13 cellular contexts compared by ENCODE assay signal in genomic region chr19:30236587-30236986, GRCh38.
DNase-seq lines count a peak whose midpoint lies in the region; TF ChIP-seq lines count a peak whose summit lies in the region.
"Had no signal": no experiment of that assay in that cellular context is flagged by ENCODE, and none has a peak within 500 bp of the region (broad histone marks: within the 10 kb centered on the region; RNA-seq: fewer than 3 reads in every experiment).

No MANE protein-coding gene starts in this region.

- peak overlapping the region; percentile 52 for H3K4me3 Mint-ChIP-seq in neural progenitor cell
- no peak overlapping the region for H3K4me3 Mint-ChIP-seq in HFFc6
- H3K4me3 Mint-ChIP-seq: CD4-positive, CD25-positive, alpha-beta regulatory T cell had no signal

- H3K79me2 ChIP-seq in neural progenitor cell (ENCODE audit: low read depth): no peaks in the 10 kb centered on the region

- no peak overlapping the region for H3K9ac ChIP-seq in neural progenitor cell
- H3K9ac ChIP-seq: BLaER1 treated with 17β-estradiol and CSF1 and Interleukin-3, amounts not matched to agents 10 nM and 100 nM; KMS-11 had no signal

- H3K27ac Mint-ChIP-seq in neural progenitor cell: no peak overlapping the region
- no peak overlapping the region for H3K27ac Mint-ChIP-seq in HFFc6
- H3K27ac Mint-ChIP-seq: CD4-positive, CD25-positive, alpha-beta regulatory T cell had no signal

- H3K36me3 Mint-ChIP-seq in neural progenitor cell: no peaks in the 10 kb centered on the region
- no peaks in the 10 kb centered on the region for H3K36me3 Mint-ChIP-seq in HFFc6 (ENCODE audit: low read depth)
- H3K36me3 Mint-ChIP-seq: CD4-positive, CD25-positive, alpha-beta regulatory T cell had no signal

- H3K4me1 Mint-ChIP-seq in neural progenitor cell (peaks cover 56% of the 10 kb centered on the region), HFFc6 (ENCODE audit: low read depth) (no peaks in the 10 kb centered on the region)
- H3K4me1 Mint-ChIP-seq: CD4-positive, CD25-positive, alpha-beta regulatory T cell had no signal

- H3F3A ChIP-seq in neural progenitor cell (ENCODE audit: low read depth): no peaks in the 10 kb centered on the region

- peak overlapping the region; percentile 14 for H3K4me2 ChIP-seq in neural progenitor cell
- H3K4me2 ChIP-seq: A549; BLaER1 treated with 17β-estradiol and CSF1 and Interleukin-3, amounts not matched to agents 10 nM and 100 nM; KMS-11 had no signal

- no peak for TF ChIP-seq CTCF in AG10803 (conservative IDR thresholded peaks at IDR 0.05; ENCODE audit: low read length)
- TF ChIP-seq CTCF in neural progenitor cell (IDR thresholded peaks at IDR 0.05): no peak
- no peak for TF ChIP-seq CTCF in HFFc6 (IDR thresholded peaks at IDR 0.05)
- no peak for TF ChIP-seq CTCF in tibial artery (IDR thresholded peaks at IDR 0.05)

- no peaks in the 10 kb centered on the region for H4K20me1 ChIP-seq in neural progenitor cell (ENCODE audit: low read depth)

- DNase-seq in AG10803 (ENCODE audit: low read depth) (no peak), G401 (ENCODE audit: low spot score) (peak; percentile 32), neural progenitor cell (ENCODE audit: low spot score) (no peak), HFFc6 (no peak), GDM1 (lab: John Stamatoyannopoulos, UW) (no peak), tibial artery (no peak)
- DNase-seq: CD4-positive, CD25-positive, alpha-beta regulatory T cell; DMS53 had no signal

- H3K27me3 Mint-ChIP-seq in neural progenitor cell (ENCODE audit: insufficient read depth, low read depth) (peaks cover 10% of the 10 kb centered on the region), HFFc6 (ENCODE audit: insufficient read depth) (peaks cover 6% of the 10 kb centered on the region)

- intact Hi-C loops in tibial artery (cut with DNase I; ENCODE audit: low total_unique reads): no loop called here

- H3K4me1 ChIP-seq in neural progenitor cell (peaks cover 25% of the 10 kb centered on the region), tibial artery (no peaks in the 10 kb centered on the region)
- H3K4me1 ChIP-seq: A549; BLaER1 treated with 17β-estradiol and CSF1 and Interleukin-3, amounts not matched to agents 10 nM and 100 nM had no signal

- H2AFZ ChIP-seq in neural progenitor cell (replicated peaks): no peak overlapping the region

- H3K9me3 ChIP-seq in neural progenitor cell (ENCODE audit: low read depth) (no peaks in the 10 kb centered on the region), tibial artery (no peaks in the 10 kb centered on the region)
- H3K9me3 ChIP-seq: A549; BLaER1 treated with 17β-estradiol and CSF1 and Interleukin-3, amounts not matched to agents 10 nM and 100 nM had no signal

- peaks cover 15% of the 10 kb centered on the region for H3K27me3 ChIP-seq in neural progenitor cell
- peaks cover 0 to 54% of the 10 kb centered on the region in 2 donors for H3K27me3 ChIP-seq in tibial artery

- H3K9me3 Mint-ChIP-seq in neural progenitor cell: no peaks in the 10 kb centered on the region
- peaks cover 18% of the 10 kb centered on the region for H3K9me3 Mint-ChIP-seq in HFFc6

- H3K4me3 ChIP-seq in AG10803 (ENCODE audit: low read length) (peak overlapping the region; percentile 33), neural progenitor cell (no peak overlapping the region), tibial artery (no peak overlapping the region)
- H3K4me3 ChIP-seq: A549; BLaER1 treated with 17β-estradiol and CSF1 and Interleukin-3, amounts not matched to agents 10 nM and 100 nM; GM12878 had no signal

- H3K36me3 ChIP-seq in neural progenitor cell (no peaks in the 10 kb centered on the region), tibial artery (no peaks in the 10 kb centered on the region)
- H3K36me3 ChIP-seq: BLaER1 treated with 17β-estradiol and CSF1 and Interleukin-3, amounts not matched to agents 10 nM and 100 nM had no signal

- in situ Hi-C loops in G401 (cut with HindIII; ENCODE audit: low sequenced_read_pairs): no loop called here

- H3K27ac ChIP-seq in cingulate gyrus (ENCODE audit: low read depth, low read length) (peak overlapping the region; percentile 60), neural progenitor cell (no peak overlapping the region), tibial artery (no peak overlapping the region)
- H3K27ac ChIP-seq: A549; BLaER1 treated with 17β-estradiol and CSF1 and Interleukin-3, amounts not matched to agents 10 nM and 100 nM; KMS-11 had no signal
